33 cellular contexts compared by ENCODE assay signal in genomic region chr6:117118490-117118889, GRCh38.
"Had no signal": no experiment of that assay in that cellular context is flagged by ENCODE, and none has a peak within 500 bp of the region (broad histone marks: within the 10 kb centered on the region; RNA-seq: fewer than 3 reads in every experiment).

No MANE protein-coding gene starts in this region.

- H3K27me3 ChIP-seq: esophagus muscularis mucosa, foreskin keratinocyte, heart left ventricle, neutrophil, thyroid gland, upper lobe of left lung, vagina had no signal

- FAIRE-seq: kidney, TTC549 had no signal

- ATAC-seq: foreskin keratinocyte; heart left ventricle; left colon; sciatic nerve; stimulated activated effector memory CD8-positive, alpha-beta T cell treated with anti-CD3 and anti-CD28 coated beads, Interleukin-12 subunit alpha, Interleukin-12 subunit beta, amount 100 ng/mL, for 72 hours; stimulated activated naive CD8-positive, alpha-beta T cell treated with anti-CD3 and anti-CD28 coated beads, Interleukin-15, amount 100 ng/mL, for 72 hours had no signal

- H3K36me3 Mint-ChIP-seq: immature natural killer cell; stimulated activated effector memory CD8-positive, alpha-beta T cell treated with anti-CD3 and anti-CD28 coated beads, Interleukin-12 subunit alpha, Interleukin-12 subunit beta, amount 100 ng/mL, for 72 hours had no signal

- DNase-seq: activated CD4-positive, alpha-beta T cell treated with anti-CD3 and anti-CD28 coated beads for 48 hours; activated CD4-positive, alpha-beta T cell treated with anti-CD3 and anti-CD28 coated beads, Interleukin-2, amount 50 U/mL, for 48 hours; activated CD8-positive, alpha-beta memory T cell treated with anti-CD3 and anti-CD28 coated beads for 24 hours; activated gamma-delta T cell treated with Interleukin-2 at 50 U/mL for 16 hours; activated naive CD4-positive, alpha-beta T cell treated with anti-CD3 and anti-CD28 coated beads, Interleukin-2, amount 50 U/mL, for 16 hours; activated T-cell treated with anti-CD3 and anti-CD28 coated beads, Interleukin-2, amount 50 U/mL, for 1 hour; amygdala; central memory CD4-positive, alpha-beta T cell; dermis blood vessel endothelial cell; effector CD4-positive, alpha-beta T cell; foreskin keratinocyte; heart left ventricle; hypothalamus; immature natural killer cell; kidney; left colon; mammary epithelial cell; nephron progenitor cell; retina; stimulated activated CD4-positive, alpha-beta T cell treated with anti-CD3 and anti-CD28 coated beads, Interleukin-4, amount 100 ng/mL, for 24 hours; stimulated activated naive CD8-positive, alpha-beta T cell treated with anti-CD3 and anti-CD28 coated beads, Interleukin-15, amount 100 ng/mL, for 72 hours; substantia nigra; thyroid gland; upper lobe of left lung had no signal

- H3K36me3 ChIP-seq: esophagus muscularis mucosa, heart left ventricle, neutrophil, prostate gland, thyroid gland, upper lobe of left lung, vagina had no signal

- H3K4me1 ChIP-seq: esophagus muscularis mucosa, foreskin keratinocyte, heart left ventricle, prostate gland, thyroid gland, upper lobe of left lung, vagina had no signal

- H3K27me3 Mint-ChIP-seq: stimulated activated naive CD8-positive, alpha-beta T cell treated with anti-CD3 and anti-CD28 coated beads, Interleukin-15, amount 100 ng/mL, for 72 hours had no signal

- H3K9me3 ChIP-seq: esophagus muscularis mucosa, neutrophil, prostate gland, thyroid gland, vagina had no signal

- H3K4me3 ChIP-seq: esophagus muscularis mucosa, heart left ventricle, prostate gland, skin epidermis, thyroid gland, upper lobe of left lung, vagina had no signal

- H3K27ac ChIP-seq: esophagus muscularis mucosa, foreskin keratinocyte, heart left ventricle, neutrophil, prostate gland, skin epidermis, thyroid gland, upper lobe of left lung, vagina, VCaP had no signal

- H3K4me3 Mint-ChIP-seq: immature natural killer cell; nephron progenitor cell; stimulated activated effector memory CD8-positive, alpha-beta T cell treated with anti-CD3 and anti-CD28 coated beads, Interleukin-12 subunit alpha, Interleukin-12 subunit beta, amount 100 ng/mL, for 72 hours; stimulated activated naive CD8-positive, alpha-beta T cell treated with anti-CD3 and anti-CD28 coated beads, Interleukin-15, amount 100 ng/mL, for 72 hours had no signal

- H3K4me1 Mint-ChIP-seq: immature natural killer cell; nephron progenitor cell; stimulated activated effector memory CD8-positive, alpha-beta T cell treated with anti-CD3 and anti-CD28 coated beads, Interleukin-12 subunit alpha, Interleukin-12 subunit beta, amount 100 ng/mL, for 72 hours; stimulated activated naive CD8-positive, alpha-beta T cell treated with anti-CD3 and anti-CD28 coated beads, Interleukin-15, amount 100 ng/mL, for 72 hours had no signal
